Comparison of ENCODE assay signal across 1 cellular context in the genomic region with DNA sequence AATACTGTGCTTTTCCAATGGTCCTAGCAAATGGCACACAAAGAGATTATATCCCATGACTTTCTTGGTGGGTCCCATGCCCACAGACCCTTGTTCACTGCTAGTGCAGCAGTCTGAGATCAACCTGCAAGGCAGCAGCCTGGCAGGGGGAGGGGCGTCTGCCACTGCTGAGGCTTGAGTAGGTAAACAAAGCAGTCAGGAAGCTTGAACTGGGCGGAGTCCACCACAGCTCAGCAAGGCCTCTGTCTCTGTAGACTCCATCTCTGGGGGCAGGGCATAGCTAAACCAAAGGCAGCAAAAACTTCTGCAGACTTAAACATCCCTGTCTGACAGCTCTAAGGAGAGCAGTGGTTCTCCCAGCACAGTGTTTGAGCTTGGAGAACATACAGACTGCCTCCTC.
TF ChIP-seq lines count a peak whose summit lies in the region.

No MANE protein-coding gene starts in this region.

TF ChIP-seq in GM23338, 12 proteins besides CTCF, POLR2A, EP300 and RAD21 (continued from another document):
- TF ChIP-seq, protein P1, sequence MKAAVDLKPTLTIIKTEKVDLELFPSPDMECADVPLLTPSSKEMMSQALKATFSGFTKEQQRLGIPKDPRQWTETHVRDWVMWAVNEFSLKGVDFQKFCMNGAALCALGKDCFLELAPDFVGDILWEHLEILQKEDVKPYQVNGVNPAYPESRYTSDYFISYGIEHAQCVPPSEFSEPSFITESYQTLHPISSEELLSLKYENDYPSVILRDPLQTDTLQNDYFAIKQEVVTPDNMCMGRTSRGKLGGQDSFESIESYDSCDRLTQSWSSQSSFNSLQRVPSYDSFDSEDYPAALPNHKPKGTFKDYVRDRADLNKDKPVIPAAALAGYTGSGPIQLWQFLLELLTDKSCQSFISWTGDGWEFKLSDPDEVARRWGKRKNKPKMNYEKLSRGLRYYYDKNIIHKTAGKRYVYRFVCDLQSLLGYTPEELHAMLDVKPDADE (IDR thresholded peaks at IDR 0.05), result no peak
- TF ChIP-seq, protein P2, sequence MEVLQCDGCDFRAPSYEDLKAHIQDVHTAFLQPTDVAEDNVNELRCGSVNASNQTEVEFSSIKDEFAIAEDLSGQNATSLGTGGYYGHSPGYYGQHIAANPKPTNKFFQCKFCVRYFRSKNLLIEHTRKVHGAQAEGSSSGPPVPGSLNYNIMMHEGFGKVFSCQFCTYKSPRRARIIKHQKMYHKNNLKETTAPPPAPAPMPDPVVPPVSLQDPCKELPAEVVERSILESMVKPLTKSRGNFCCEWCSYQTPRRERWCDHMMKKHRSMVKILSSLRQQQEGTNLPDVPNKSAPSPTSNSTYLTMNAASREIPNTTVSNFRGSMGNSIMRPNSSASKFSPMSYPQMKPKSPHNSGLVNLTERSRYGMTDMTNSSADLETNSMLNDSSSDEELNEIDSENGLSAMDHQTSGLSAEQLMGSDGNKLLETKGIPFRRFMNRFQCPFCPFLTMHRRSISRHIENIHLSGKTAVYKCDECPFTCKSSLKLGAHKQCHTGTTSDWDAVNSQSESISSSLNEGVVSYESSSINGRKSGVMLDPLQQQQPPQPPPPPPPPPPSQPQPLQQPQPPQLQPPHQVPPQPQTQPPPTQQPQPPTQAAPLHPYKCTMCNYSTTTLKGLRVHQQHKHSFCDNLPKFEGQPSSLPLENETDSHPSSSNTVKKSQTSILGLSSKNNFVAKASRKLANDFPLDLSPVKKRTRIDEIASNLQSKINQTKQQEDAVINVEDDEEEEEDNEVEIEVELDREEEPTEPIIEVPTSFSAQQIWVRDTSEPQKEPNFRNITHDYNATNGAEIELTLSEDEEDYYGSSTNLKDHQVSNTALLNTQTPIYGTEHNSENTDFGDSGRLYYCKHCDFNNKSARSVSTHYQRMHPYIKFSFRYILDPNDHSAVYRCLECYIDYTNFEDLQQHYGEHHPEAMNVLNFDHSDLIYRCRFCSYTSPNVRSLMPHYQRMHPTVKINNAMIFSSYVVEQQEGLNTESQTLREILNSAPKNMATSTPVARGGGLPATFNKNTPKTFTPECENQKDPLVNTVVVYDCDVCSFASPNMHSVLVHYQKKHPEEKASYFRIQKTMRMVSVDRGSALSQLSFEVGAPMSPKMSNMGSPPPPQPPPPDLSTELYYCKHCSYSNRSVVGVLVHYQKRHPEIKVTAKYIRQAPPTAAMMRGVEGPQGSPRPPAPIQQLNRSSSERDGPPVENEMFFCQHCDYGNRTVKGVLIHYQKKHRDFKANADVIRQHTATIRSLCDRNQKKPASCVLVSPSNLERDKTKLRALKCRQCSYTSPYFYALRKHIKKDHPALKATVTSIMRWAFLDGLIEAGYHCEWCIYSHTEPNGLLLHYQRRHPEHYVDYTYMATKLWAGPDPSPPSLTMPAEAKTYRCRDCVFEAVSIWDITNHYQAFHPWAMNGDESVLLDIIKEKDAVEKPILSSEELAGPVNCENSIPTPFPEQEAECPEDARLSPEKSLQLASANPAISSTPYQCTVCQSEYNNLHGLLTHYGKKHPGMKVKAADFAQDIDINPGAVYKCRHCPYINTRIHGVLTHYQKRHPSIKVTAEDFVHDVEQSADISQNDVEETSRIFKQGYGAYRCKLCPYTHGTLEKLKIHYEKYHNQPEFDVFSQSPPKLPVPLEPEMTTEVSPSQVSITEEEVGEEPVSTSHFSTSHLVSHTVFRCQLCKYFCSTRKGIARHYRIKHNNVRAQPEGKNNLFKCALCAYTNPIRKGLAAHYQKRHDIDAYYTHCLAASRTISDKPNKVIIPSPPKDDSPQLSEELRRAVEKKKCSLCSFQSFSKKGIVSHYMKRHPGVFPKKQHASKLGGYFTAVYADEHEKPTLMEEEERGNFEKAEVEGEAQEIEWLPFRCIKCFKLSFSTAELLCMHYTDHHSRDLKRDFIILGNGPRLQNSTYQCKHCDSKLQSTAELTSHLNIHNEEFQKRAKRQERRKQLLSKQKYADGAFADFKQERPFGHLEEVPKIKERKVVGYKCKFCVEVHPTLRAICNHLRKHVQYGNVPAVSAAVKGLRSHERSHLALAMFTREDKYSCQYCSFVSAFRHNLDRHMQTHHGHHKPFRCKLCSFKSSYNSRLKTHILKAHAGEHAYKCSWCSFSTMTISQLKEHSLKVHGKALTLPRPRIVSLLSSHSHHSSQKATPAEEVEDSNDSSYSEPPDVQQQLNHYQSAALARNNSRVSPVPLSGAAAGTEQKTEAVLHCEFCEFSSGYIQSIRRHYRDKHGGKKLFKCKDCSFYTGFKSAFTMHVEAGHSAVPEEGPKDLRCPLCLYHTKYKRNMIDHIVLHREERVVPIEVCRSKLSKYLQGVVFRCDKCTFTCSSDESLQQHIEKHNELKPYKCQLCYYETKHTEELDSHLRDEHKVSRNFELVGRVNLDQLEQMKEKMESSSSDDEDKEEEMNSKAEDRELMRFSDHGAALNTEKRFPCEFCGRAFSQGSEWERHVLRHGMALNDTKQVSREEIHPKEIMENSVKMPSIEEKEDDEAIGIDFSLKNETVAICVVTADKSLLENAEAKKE (CRISPR knock-in tag; IDR thresholded peaks at IDR 0.05), result no peak
- TF ChIP-seq JUNB (IDR thresholded peaks at IDR 0.05; ENCODE audit: unreplicated experiment) (no peak), EZH2 (IDR thresholded peaks at IDR 0.05; ENCODE audit: low read depth, unreplicated experiment) (no peak), CREB1 (CRISPR knock-in tag; IDR thresholded peaks at IDR 0.05; ENCODE audit: low read depth) (no peak), EZH2phosphoT487 (IDR thresholded peaks at IDR 0.05; ENCODE audit: unreplicated experiment) (no peak)
